22 cellular contexts compared by ENCODE assay signal in the genomic region with DNA sequence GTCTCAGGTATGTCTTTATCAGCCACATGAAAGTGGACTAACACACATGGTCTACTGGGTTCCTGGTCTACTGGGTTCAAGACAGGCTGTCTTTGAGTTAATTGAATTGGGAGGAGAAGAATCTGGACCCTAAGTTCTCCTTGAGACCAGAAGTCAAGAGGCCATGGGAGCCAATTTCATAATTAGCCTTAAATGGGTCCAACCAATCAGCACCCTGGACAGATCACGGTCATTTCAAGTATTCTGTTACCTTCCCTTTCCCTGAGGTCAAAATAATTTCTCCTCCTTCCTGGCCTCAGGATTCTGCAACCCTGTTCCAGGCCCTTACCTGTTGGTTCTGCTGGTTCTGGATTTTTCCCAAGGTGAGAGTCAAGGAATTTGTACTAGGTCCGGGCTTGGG. TPM values are rescaled to one million over a fixed set of nuclear protein-coding genes. Genes with fewer than 3 reads are reported as not detected.
DNase-seq lines count a peak whose midpoint lies in the region; ATAC-seq and TF ChIP-seq lines count a peak whose summit lies in the region.
"Had no signal": no experiment of that assay in that cellular context is flagged by ENCODE, and none has a peak within 500 bp of the region (broad histone marks: within the 10 kb centered on the region; RNA-seq: fewer than 3 reads in every experiment).

No MANE protein-coding gene starts in this region.

- H3K9me3 Mint-ChIP-seq in Caco-2 (ENCODE audit: unreplicated experiment) = no peaks in the 10 kb centered on the region
- no peaks in the 10 kb centered on the region for H3K9me3 Mint-ChIP-seq in H9
- H3K9me3 Mint-ChIP-seq: activated CD4-positive, alpha-beta T cell treated with anti-CD3 and anti-CD28 coated beads, Interleukin-2, amount 10 ng/mL, durations not matched to agents 7 days and 5 days; CD4-positive, alpha-beta memory T cell; neural crest cell had no signal

- no peak overlapping the region for H3K9ac ChIP-seq in H9 (ENCODE audit: extremely low read depth, insufficient read length, low read length)

- H3K79me1 ChIP-seq in H9 (ENCODE audit: insufficient read depth, low read depth, low read length, poor library complexity, severe bottlenecking) = no peaks in the 10 kb centered on the region

- H3K14ac ChIP-seq in H9 (ENCODE audit: insufficient read depth, low read length) = no peak overlapping the region

- H3T11ph ChIP-seq in H9 (ENCODE audit: low read length) = no peak overlapping the region

- H3K36me3 ChIP-seq in Caco-2 (ENCODE audit: control insufficient read depth, insufficient read depth, low read length) = no peaks in the 10 kb centered on the region
- H3K36me3 ChIP-seq: gastrocnemius medialis, stomach had no signal

- H2BK5ac ChIP-seq in H9 (ENCODE audit: insufficient read length, low read length) = no peak overlapping the region

- H4K8ac ChIP-seq in H9 (replicated peaks; ENCODE audit: insufficient read length, low read depth, low read length) = no peak overlapping the region

- no peak overlapping the region for H2BK15ac ChIP-seq in H9 (ENCODE audit: low read depth, low read length)

- H3K56ac ChIP-seq in H9 (ENCODE audit: insufficient read length, low read depth, low read length) = no peak overlapping the region

- H3K79me2 ChIP-seq in H9 (ENCODE audit: insufficient read depth, low read length) = no peaks in the 10 kb centered on the region

- CTCF ChIA-PET in Caco-2 (lab: Charles Lee) = interaction anchor here (0.5 to 0.9 kb wide), 3 partner anchors 16 to 104 kb away, joined by 3 to 5 read pairs (median 3); a partner anchor contains a TSS

- H2BK12ac ChIP-seq in H9 (ENCODE audit: insufficient read length, low read depth, low read length) = no peak overlapping the region

- no peak for TF ChIP-seq CTCF in Caco-2 (IDR thresholded peaks at IDR 0.05; ENCODE audit: insufficient read depth in 1 of 2, low read depth in 1 of 2, low read length in 1 of 2, severe bottlenecking in 1 of 2, unreplicated experiment in 1 of 2)
- no peak for TF ChIP-seq CTCF in H9 (conservative IDR thresholded peaks at IDR 0.05)
- TF ChIP-seq CTCF in fibroblast of pulmonary artery (IDR thresholded peaks at IDR 0.05; ENCODE audit: low read length, missing control alignments) = no peak

- H2BK120ac ChIP-seq in H9 (ENCODE audit: low read depth, low read length, poor library complexity, severe bottlenecking) = no peak overlapping the region

- H3K27me3 Mint-ChIP-seq in Caco-2 (ENCODE audit: insufficient read depth, unreplicated experiment) = peaks cover 19% of the 10 kb centered on the region
- H3K27me3 Mint-ChIP-seq in H9 (ENCODE audit: low read depth) = peaks cover 40% of the 10 kb centered on the region

- POLR2A ChIA-PET in Caco-2 (lab: Charles Lee) = no interaction called here

- no peak overlapping the region for H3K4me3 ChIP-seq in Caco-2 (ENCODE audit: low read depth, low read length)
- H3K4me3 ChIP-seq in fibroblast of pulmonary artery (replicated peaks; ENCODE audit: low read depth, low read length) = no peak overlapping the region
- H3K4me3 ChIP-seq: gastrocnemius medialis, psoas muscle, stomach had no signal

- no peak overlapping the region for H4K91ac ChIP-seq in H9 (ENCODE audit: insufficient read length, low read depth, low read length)

- H3K9me3 ChIP-seq in Caco-2 = no peaks in the 10 kb centered on the region
- no peaks in the 10 kb centered on the region for H3K9me3 ChIP-seq in H9 (ENCODE audit: control insufficient read depth, low read depth, low read length)
- H3K9me3 ChIP-seq: gastrocnemius medialis, psoas muscle, stomach had no signal

- H3K4me1 Mint-ChIP-seq in Caco-2 (ENCODE audit: low read depth, unreplicated experiment) (no peaks in the 10 kb centered on the region), H9 (no peaks in the 10 kb centered on the region)
- H3K4me1 Mint-ChIP-seq: activated CD4-positive, alpha-beta T cell treated with anti-CD3 and anti-CD28 coated beads, Interleukin-2, amount 10 ng/mL, durations not matched to agents 7 days and 5 days; CD4-positive, alpha-beta memory T cell; neural crest cell had no signal

- WGBS in H9 (ENCODE audit: extremely low coverage, insufficient read length, low lambda C conversion rate) = no CpG with 5 or more reads among the region's 2 CpGs

- H3K27me3 ChIP-seq in Caco-2 (replicated peaks; ENCODE audit: control insufficient read depth, insufficient read depth, low read length) = no peaks in the 10 kb centered on the region
- H3K27me3 ChIP-seq in H9 (ENCODE audit: insufficient read depth, low read length) = no peaks in the 10 kb centered on the region

- H3K27ac Mint-ChIP-seq in Caco-2 (ENCODE audit: unreplicated experiment) = no peak overlapping the region
- H3K27ac Mint-ChIP-seq in H9 = no peak overlapping the region
- H3K27ac Mint-ChIP-seq: activated CD4-positive, alpha-beta T cell treated with anti-CD3 and anti-CD28 coated beads, Interleukin-2, amount 10 ng/mL, durations not matched to agents 7 days and 5 days; CD4-positive, alpha-beta memory T cell had no signal

- no peaks in the 10 kb centered on the region for H3K23me2 ChIP-seq in H9 (ENCODE audit: insufficient read length, low read depth, low read length, poor library complexity, severe bottlenecking)

- intact Hi-C loops in Caco-2 (cut with micrococcal nuclease; ENCODE audit: unreplicated experiment) = no loop called here

- H3K4me3 Mint-ChIP-seq in Caco-2 (ENCODE audit: unreplicated experiment) = no peak overlapping the region
- H3K4me3 Mint-ChIP-seq in H9 = no peak overlapping the region
- H3K4me3 Mint-ChIP-seq: activated CD4-positive, alpha-beta T cell treated with anti-CD3 and anti-CD28 coated beads, Interleukin-2, amount 10 ng/mL, durations not matched to agents 7 days and 5 days; CD4-positive, alpha-beta memory T cell; neural crest cell had no signal

- H2AK5ac ChIP-seq in H9 (ENCODE audit: insufficient read length, low read length) = no peak overlapping the region

- no peaks in the 10 kb centered on the region for H3K4me1 ChIP-seq in Caco-2
- no peaks in the 10 kb centered on the region for H3K4me1 ChIP-seq in H9 (ENCODE audit: insufficient read depth, low read length)
- H3K4me1 ChIP-seq: gastrocnemius medialis, psoas muscle, stomach had no signal

- no TSS peak for BruUV-seq in Caco-2 (replicated peaks; lab: Mats Ljungman, UMichigan)

- H4K20me1 ChIP-seq in H9 (ENCODE audit: control insufficient read depth, insufficient read depth, insufficient read length) = no peaks in the 10 kb centered on the region

- no peak overlapping the region for H3K4ac ChIP-seq in H9 (ENCODE audit: low read depth, low read length)

- no peak overlapping the region for H3K4me2 ChIP-seq in H9 (ENCODE audit: insufficient read depth, insufficient read length, low read length)

- no peak overlapping the region for H3K27ac ChIP-seq in H9 (ENCODE audit: insufficient read length, low read depth, low read length)
- H3K27ac ChIP-seq: gastrocnemius medialis, psoas muscle, stomach had no signal

- H4K5ac ChIP-seq in H9 (ENCODE audit: insufficient read length, low read depth, low read length) = no peak overlapping the region

- H3K36me3 Mint-ChIP-seq in Caco-2 (ENCODE audit: insufficient read depth, unreplicated experiment) (no peaks in the 10 kb centered on the region), H9 (ENCODE audit: insufficient read depth in 1 of 3, low read depth in 3 of 3) (no peaks in the 10 kb centered on the region)
- H3K36me3 Mint-ChIP-seq: CD4-positive, alpha-beta memory T cell had no signal

- no peak overlapping the region for H3K23ac ChIP-seq in H9 (ENCODE audit: insufficient read length, low read depth, low read length)

- no peak for ATAC-seq in GM18873 (IDR thresholded peaks at IDR 0.05; ENCODE audit: low FRiP score, unreplicated experiment)
- ATAC-seq in GM19455 (IDR thresholded peaks at IDR 0.05; ENCODE audit: unreplicated experiment) = no peak
- no peak for ATAC-seq in HG03280 (IDR thresholded peaks at IDR 0.05; ENCODE audit: unreplicated experiment)
- ATAC-seq: gastrocnemius medialis, left cardiac atrium, psoas muscle, Right ventricle myocardium inferior had no signal

- DNase-seq in Caco-2 = peak; percentile 32 to 63
- peak; percentile 21 for DNase-seq in H9
- DNase-seq in RPMI7951 (ENCODE audit: low read depth) = peak; percentile 15
- peak; percentile 33 for DNase-seq in fibroblast of pulmonary artery (ENCODE audit: low read depth)
- DNase-seq in NCI-H1105 (lab: John Stamatoyannopoulos, UW) = no peak
- DNase-seq: activated CD4-positive, alpha-beta T cell treated with anti-CD3 and anti-CD28 coated beads, Interleukin-2, amount 10 ng/mL, durations not matched to agents 7 days and 5 days; activated naive CD4-positive, alpha-beta T cell treated with anti-CD3 and anti-CD28 coated beads, Interleukin-2, amount 50 U/mL, for 16 hours; CD4-positive, alpha-beta memory T cell; gastrocnemius medialis; left cardiac atrium; NCI-H1694; NCI-H446; psoas muscle; stimulated activated CD4-positive, alpha-beta T cell treated with anti-CD3 and anti-CD28 coated beads, Interleukin-4, amount 100 ng/mL, for 24 hours; stomach; trophoblast cell had no signal

- no peak overlapping the region for H3K18ac ChIP-seq in H9 (ENCODE audit: insufficient read length, low read depth, low read length)

- H2BK20ac ChIP-seq in H9 (ENCODE audit: low read depth, low read length, poor library complexity, severe bottlenecking) = no peak overlapping the region

- no peak overlapping the region for H2AFZ ChIP-seq in H9 (ENCODE audit: low read length)

RNA-seq across cellular contexts. Expression of a gene that starts 23.8 kb away (rescaled TPM):
- 46.8 and 48.3 TPM in 2 replicates for total RNA-seq in Caco-2 (2022)
- 12.0 and 13.0 TPM in 2 replicates for total RNA-seq in H9 (2021)
- total RNA-seq in RPMI7951 (2014; rRNA removed; shearing (Covaris generic)) = 2.6 and 3.4 TPM in 2 replicates

RNA-seq across cellular contexts. Expression of a gene that starts 33.5 kb away (rescaled TPM):
- total RNA-seq in Caco-2 (2022) = 159 and 162 TPM in 2 replicates
- 67.2 and 68.4 TPM in 2 replicates for total RNA-seq in H9 (2021)
- total RNA-seq in RPMI7951 (2014; rRNA removed; shearing (Covaris generic)) = 30.4 and 35.8 TPM in 2 replicates

RNA-seq across cellular contexts. Expression of a gene that starts 33.7 kb away (rescaled TPM):
- total RNA-seq in Caco-2 (2022) = 1.4 and 2.3 TPM in 2 replicates
- total RNA-seq in H9 (2021) = 0.29 and 0.31 TPM in 2 replicates
- total RNA-seq in RPMI7951 (2014; rRNA removed; shearing (Covaris generic)) = 0.10 TPM in 1 of 2 replicates, not detected in the other
- total RNA-seq: left cardiac atrium, mononuclear cell, stomach had no signal

RNA-seq across cellular contexts. Expression of a gene that starts 43.3 kb away (rescaled TPM):
- total RNA-seq in Caco-2 (2022) = 73.6 and 80.8 TPM in 2 replicates
- 34.0 and 38.6 TPM in 2 replicates for total RNA-seq in H9 (2021)
- 17.8 and 18.4 TPM in 2 replicates for total RNA-seq in RPMI7951 (2014; rRNA removed; shearing (Covaris generic))

RNA-seq across cellular contexts. Expression of a gene that starts 53.2 kb away (rescaled TPM):
- total RNA-seq in Caco-2 (2022) = 20.6 and 25.0 TPM in 2 replicates
- 0.90 and 0.92 TPM in 2 replicates for total RNA-seq in H9 (2021)
- total RNA-seq in RPMI7951 (2014; rRNA removed; shearing (Covaris generic)) = not detected in 2 replicates
- total RNA-seq: activated CD4-positive, alpha-beta T cell treated with anti-CD3 and anti-CD28 coated beads, Interleukin-2, amount 10 ng/mL, durations not matched to agents 7 days and 5 days; CD4-positive, alpha-beta memory T cell had no signal
